In genomic region chr2:13758412-13758811, GRCh38 we compare ENCODE assay signal across 15 cellular contexts.
"Had no signal": no experiment of that assay in that cellular context is flagged by ENCODE, and none has a peak within 500 bp of the region (broad histone marks: within the 10 kb centered on the region; RNA-seq: fewer than 3 reads in every experiment).

No MANE protein-coding gene starts in this region.

- H3K36me3 ChIP-seq: esophagus squamous epithelium, pancreas had no signal

- ATAC-seq: activated naive CD8-positive, alpha-beta T cell treated with anti-CD3 and anti-CD28 coated beads, Interleukin-2, amount 50 U/mL, for 24 hours; left lobe of liver; pancreas; sciatic nerve; stimulated activated naive CD8-positive, alpha-beta T cell treated with anti-CD3 and anti-CD28 coated beads, Interleukin-15, amount 100 ng/mL, for 72 hours had no signal

- H3K4me2 ChIP-seq: hepatocyte had no signal

- H3K79me2 ChIP-seq: hepatocyte had no signal

- H3K27me3 ChIP-seq: esophagus squamous epithelium, hepatocyte, pancreas had no signal

- H3K9me3 ChIP-seq: esophagus squamous epithelium, pancreas had no signal

- DNase-seq: activated naive CD4-positive, alpha-beta T cell; activated naive CD8-positive, alpha-beta T cell treated with anti-CD3 and anti-CD28 coated beads, Interleukin-2, amount 50 U/mL, for 24 hours; activated T-cell treated with anti-CD3 and anti-CD28 coated beads for 4 hours; aorta; effector CD8-positive, alpha-beta T cell; esophagus squamous epithelium; midbrain; pancreas; stimulated activated CD4-positive, alpha-beta T cell treated with anti-CD3 and anti-CD28 coated beads, Interleukin-1b, Interleukin-23, amount 100 ng/mL, for 48 hours; stimulated activated naive CD8-positive, alpha-beta T cell treated with anti-CD3 and anti-CD28 coated beads, Interleukin-15, amount 100 ng/mL, for 72 hours had no signal

- H3K4me1 ChIP-seq: esophagus squamous epithelium, pancreas had no signal

- H3K4me3 ChIP-seq: esophagus squamous epithelium, hepatocyte, pancreas had no signal

- H3K27ac ChIP-seq: esophagus squamous epithelium, hepatocyte, pancreas had no signal

- H2AFZ ChIP-seq: hepatocyte had no signal

- FAIRE-seq: endothelial cell of umbilical vein, keratinocyte, pancreas had no signal
